26 cellular contexts compared by ENCODE assay signal in genomic region chr7:8441106-8441590, GRCh38. TPM values are rescaled to one million over a fixed set of nuclear protein-coding genes. Genes with fewer than 3 reads are reported as not detected.
DNase-seq lines count a peak whose midpoint lies in the region; ATAC-seq and TF ChIP-seq lines count a peak whose summit lies in the region.
"Had no signal": no experiment of that assay in that cellular context is flagged by ENCODE, and none has a peak within 500 bp of the region (broad histone marks: within the 10 kb centered on the region; RNA-seq: fewer than 3 reads in every experiment).

No MANE protein-coding gene starts in this region.

- H3K4me3 ChIP-seq in dorsolateral prefrontal cortex (peak overlapping the region in 32 of 59 donors; percentile 0 to 65 (median 48)), smooth muscle cell (no peak overlapping the region), heart left ventricle (no peak overlapping the region)
- H3K4me3 ChIP-seq: left ventricle myocardium inferior, thoracic aorta, vagina had no signal

- H3K9me3 ChIP-seq in smooth muscle cell (replicated peaks; ENCODE audit: low read depth) (no peaks in the 10 kb centered on the region), heart left ventricle (no peaks in the 10 kb centered on the region)
- H3K9me3 ChIP-seq: left ventricle myocardium inferior, thoracic aorta, vagina had no signal

- H3K4me2 ChIP-seq in smooth muscle cell = peak overlapping the region; percentile 63

- no peaks in the 10 kb centered on the region for H4K20me1 ChIP-seq in smooth muscle cell (ENCODE audit: low read depth)

- H3K9ac ChIP-seq in smooth muscle cell (ENCODE audit: low read depth) = no peak overlapping the region

- no peak for TF ChIP-seq CTCF in dorsolateral prefrontal cortex (IDR thresholded peaks at IDR 0.05 in 54 of 56, conservative IDR thresholded peaks at IDR 0.05 in 2 of 56; ENCODE audit: low read depth in 1 of 56, partially characterized antibody in 56 of 56)
- TF ChIP-seq CTCF in smooth muscle cell (IDR thresholded peaks at IDR 0.05; ENCODE audit: borderline replicate concordance, insufficient read depth, poor library complexity, severe bottlenecking) = no peak
- TF ChIP-seq CTCF in heart left ventricle (IDR thresholded peaks at IDR 0.05) = no peak

- ATAC-seq in heart left ventricle = no peak

- H3K27ac ChIP-seq in dorsolateral prefrontal cortex = peak overlapping the region in 6 of 59 donors; percentile 7 to 24 (median 16)
- no peak overlapping the region for H3K27ac ChIP-seq in smooth muscle cell (ENCODE audit: low read depth)
- no peak overlapping the region for H3K27ac ChIP-seq in heart left ventricle
- H3K27ac ChIP-seq: 22Rv1, brain microvascular endothelial cell, epithelial cell of prostate, left ventricle myocardium inferior, thoracic aorta, vagina had no signal

- H2AFZ ChIP-seq in smooth muscle cell (ENCODE audit: low read depth) = no peak overlapping the region

- WGBS in smooth muscle cell (ENCODE audit: low lambda C conversion rate) = 3% methylated on average over 22 of the region's 22 CpGs
- 2 to 3% (median 3%) methylated on average over 22 of the region's 22 CpGs for WGBS in heart left ventricle, 4 donors

- no peak for TF ChIP-seq POLR2A in heart left ventricle (IDR thresholded peaks at IDR 0.05)

- H3K27me3 ChIP-seq in dorsolateral prefrontal cortex (peaks cover 11 to 96% (median 82%) of the 10 kb centered on the region in 45 donors), smooth muscle cell (ENCODE audit: low read depth) (peaks cover 99% of the 10 kb centered on the region), heart left ventricle (peaks cover 49 to 99% (median 88%) of the 10 kb centered on the region in 9 donors)

- H3F3A ChIP-seq in smooth muscle cell (ENCODE audit: low read depth) = no peaks in the 10 kb centered on the region

- H3K79me2 ChIP-seq in smooth muscle cell (ENCODE audit: low read depth) = no peaks in the 10 kb centered on the region

- intact Hi-C loops in dorsolateral prefrontal cortex (cut with DNase I) = loop anchor here in 1 of 2 donors (10.0 kb wide), 1 partner anchor 264 kb away; no protein-coding TSS in a partner anchor
- intact Hi-C loops in heart left ventricle (cut with DNase I) = no loop called here

- H3K4me1 ChIP-seq in smooth muscle cell (ENCODE audit: low read depth) (peaks cover 21% of the 10 kb centered on the region), heart left ventricle (peaks cover 0 to 27% (median 4%) of the 10 kb centered on the region in 12 donors)
- H3K4me1 ChIP-seq: vagina had no signal

- H3K36me3 ChIP-seq in smooth muscle cell (ENCODE audit: low read depth) = no peaks in the 10 kb centered on the region
- H3K36me3 ChIP-seq in heart left ventricle = no peaks in the 10 kb centered on the region
- H3K36me3 ChIP-seq: brain microvascular endothelial cell, left ventricle myocardium inferior, thoracic aorta, vagina had no signal

- DNase-seq in NCI-H2227 (lab: John Stamatoyannopoulos, UW; ENCODE audit: unreplicated experiment) (peak; percentile 38), NCI-H2227 treated with DMSO at 0.1 percent for 48 hours (lab: John Stamatoyannopoulos, UW) (no peak), dorsolateral prefrontal cortex (no peak), islet precursor cell (peak; percentile 46), smooth muscle cell (lab: John Stamatoyannopoulos, UW; ENCODE audit: unreplicated experiment) (no peak), heart left ventricle (no peak), Kasumi-1 (lab: John Stamatoyannopoulos, UW) (no peak), NCI-H2081 treated with DMSO at 0.1 percent for 48 hours (lab: John Stamatoyannopoulos, UW) (no peak)
- DNase-seq: activated CD4-positive, alpha-beta T cell treated with anti-CD3 and anti-CD28 coated beads for 4 hours; activated T-cell treated with anti-CD3 and anti-CD28 coated beads, Interleukin-2, amount 50 U/mL, for 24 hours; brain microvascular endothelial cell; CD4-positive, CD25-positive, alpha-beta regulatory T cell; effector CD4-positive, alpha-beta T cell; left ventricle myocardium inferior; naive B cell; NCI-H2081; NCI-H446 treated with DMSO at 0.1 percent for 48 hours; Right ventricle myocardium superior had no signal

RNA-seq across cellular contexts. Expression of gene NXPH1, which starts 7.7 kb away (rescaled TPM):
- total RNA-seq in dorsolateral prefrontal cortex (10 to 100 TPM in 114 of 120 experiments, 1 to 10 TPM in 6; 6.8 to 51.5 (median 21.6) TPM), smooth muscle cell (0.63 and 2.7 TPM in 2 replicates), heart left ventricle (not detected)
- polyA plus RNA-seq in smooth muscle cell (0.43 TPM in 1 of 2 replicates, not detected in the other), heart left ventricle (not detected)
- total RNA-seq: CD4-positive, CD25-positive, alpha-beta regulatory T cell; left ventricle myocardium inferior; MCF 10A; osteoblast; Right ventricle myocardium superior; skeletal muscle tissue; thoracic aorta had no signal
- polyA plus RNA-seq: adipose tissue; CD4-positive, CD25-positive, alpha-beta regulatory T cell had no signal

Comparison
In these comparisons a context has a peak if more than half of its experiments do, and no peak if none do; other contexts are left out.
1. DNase-seq: peak in NCI-H2227 (single experiment) and islet precursor cell (single experiment); none in NCI-H2227 treated with DMSO at 0.1 percent for 48 hours (single experiment), dorsolateral prefrontal cortex (0 of 10), smooth muscle cell (single experiment), heart left ventricle (0 of 5), Kasumi-1 (0 of 2) and NCI-H2081 treated with DMSO at 0.1 percent for 48 hours (single experiment).
2. H3K4me3 ChIP-seq: peak in dorsolateral prefrontal cortex (32 of 59); none in smooth muscle cell (single experiment) and heart left ventricle (0 of 12).